ENCODE assay signal across 11 cellular contexts in genomic region chr16:68355447-68356248, GRCh38. TPM values are rescaled to one million over a fixed set of nuclear protein-coding genes. Genes with fewer than 3 reads are reported as not detected.
DNase-seq lines count a peak whose midpoint lies in the region; ATAC-seq and TF ChIP-seq lines count a peak whose summit lies in the region.
"Had no signal": no experiment of that assay in that cellular context is flagged by ENCODE, and none has a peak within 500 bp of the region (broad histone marks: within the 10 kb centered on the region; RNA-seq: fewer than 3 reads in every experiment).

No MANE protein-coding gene starts in this region.

- H3K27ac ChIP-seq in OCI-LY7 (ENCODE audit: low read depth, low read length, poor library complexity, severe bottlenecking) (no peak overlapping the region), layer of hippocampus (ENCODE audit: low read depth, low read length) (peak overlapping the region; percentile 22)

- H3K9me3 ChIP-seq in OCI-LY7 (ENCODE audit: low read length), result no peaks in the 10 kb centered on the region

- H3K4me3 ChIP-seq in GM12875 (ENCODE audit: low read depth, low read length), result no peak overlapping the region
- no peak overlapping the region for H3K4me3 ChIP-seq in OCI-LY7 (ENCODE audit: low read depth, low read length, poor library complexity, severe bottlenecking)

- BruUV-seq in OCI-LY7 (replicated peaks; lab: Mats Ljungman, UMichigan), result no TSS peak

- TF ChIP-seq CTCF in GM12875 (IDR thresholded peaks at IDR 0.05; ENCODE audit: borderline replicate concordance, insufficient read depth, low read depth, low read length) (0 out of 2 replicates have a peak, but pooled peaks have one; percentile 8), OCI-LY7 (conservative IDR thresholded peaks at IDR 0.05; ENCODE audit: low read length) (peak; percentile 46; the same call in 1 of the 2 replicates)

- peaks cover 8% of the 10 kb centered on the region for H3K4me1 ChIP-seq in OCI-LY7 (ENCODE audit: insufficient read depth, low read length, poor library complexity, severe bottlenecking)

- H3K4me2 ChIP-seq in OCI-LY7 (ENCODE audit: low read length), result no peak overlapping the region

- CTCF ChIA-PET in OCI-LY7 (lab: Charles Lee; ENCODE audit: unreplicated experiment), result no interaction called here

- POLR2A ChIA-PET in OCI-LY7 (lab: Charles Lee), result interaction anchor here (0.5 kb wide), 1 partner anchor 32 kb away, joined by 3 read pairs; no protein-coding TSS in a partner anchor

- no peaks in the 10 kb centered on the region for H4K20me1 ChIP-seq in OCI-LY7 (ENCODE audit: insufficient read depth, low read length)

- intact Hi-C loops in OCI-LY7 (cut with micrococcal nuclease; ENCODE audit: unreplicated experiment), result no loop called here

- H2AFZ ChIP-seq in OCI-LY7 (ENCODE audit: low read length), result no peak overlapping the region

- ATAC-seq in GM21786 (IDR thresholded peaks at IDR 0.05; ENCODE audit: unreplicated experiment) (peak; percentile 15), HG03469 (IDR thresholded peaks at IDR 0.05; ENCODE audit: unreplicated experiment) (no peak)

- no peaks in the 10 kb centered on the region for H3K9me2 ChIP-seq in OCI-LY7 (ENCODE audit: insufficient read depth, low read length)

- DNase-seq in OCI-LY7 (ENCODE audit: low spot score) (no peak), NOMO-1 (lab: John Stamatoyannopoulos, UW; ENCODE audit: unreplicated experiment in 2 of 2) (no peak), COLO829 (ENCODE audit: low spot score) (no peak), NCI-H2081 (lab: John Stamatoyannopoulos, UW) (no peak)
- DNase-seq: erythroblast, NCI-H1092 treated with DMSO at 0.1 percent for 48 hours, SHP77 treated with DMSO at 0.1 percent for 48 hours had no signal

- no peaks in the 10 kb centered on the region for H3K27me3 ChIP-seq in layer of hippocampus (ENCODE audit: control insufficient read depth, insufficient read depth, low read length)

- H3K36me3 ChIP-seq in OCI-LY7 (ENCODE audit: insufficient read depth, low read length), result peaks cover 88% of the 10 kb centered on the region

- H3K79me2 ChIP-seq in OCI-LY7 (ENCODE audit: insufficient read depth, low read depth, low read length), result no peaks in the 10 kb centered on the region

RNA-seq across cellular contexts. Expression of gene PRMT7, which starts 44.8 kb away (rescaled TPM):
- total RNA-seq in OCI-LY7 (2014; rRNA removed; shearing (Covaris generic)), result 75.3 and 85.1 TPM in 2 replicates
- total RNA-seq in OCI-LY7 (2022), result 80.4 and 85.5 TPM in 2 replicates

RNA-seq across cellular contexts. Expression of gene SLC7A6OS, which starts 44.9 kb away (rescaled TPM):
- total RNA-seq in OCI-LY7 (2014; rRNA removed; shearing (Covaris generic)), result 28.6 and 35.2 TPM in 2 replicates
- total RNA-seq in OCI-LY7 (2022), result 33.4 and 35.8 TPM in 2 replicates
